In genomic region chr3:190513409-190514162, GRCh38 we compare ENCODE assay signal across 8 cellular contexts. TPM values are rescaled to one million over a fixed set of nuclear protein-coding genes. Genes with fewer than 3 reads are reported as not detected.
DNase-seq lines count a peak whose midpoint lies in the region; ATAC-seq and TF ChIP-seq lines count a peak whose summit lies in the region.

Gene IL1RAP, plus strand, starts transcription at chr3:190514085. Its CDS starts 50,205 bp downstream, at chr3:190564290.

- H3K27me3 ChIP-seq in OCI-LY3 (ENCODE audit: low read depth, low read length), result peaks cover 14% of the 10 kb centered on the region; the same call in 1 of the 2 replicates

- H2AFZ ChIP-seq in OCI-LY3 (ENCODE audit: low read depth, low read length), result peak within 1 kb of the TSS; percentile 86

- H3K4me1 ChIP-seq in OCI-LY3 (ENCODE audit: low read length), result peaks cover 10% of the 10 kb centered on the region
- peaks cover 5% of the 10 kb centered on the region for H3K4me1 ChIP-seq in mucosa of descending colon (ENCODE audit: low read depth)

- H4K20me1 ChIP-seq in OCI-LY3 (ENCODE audit: insufficient read depth, low read length), result no peaks in the 10 kb centered on the region

- H3K4me3 ChIP-seq in OCI-LY3 (ENCODE audit: low read length) (peak within 1 kb of the TSS; percentile 88), mucosa of descending colon (peak within 1 kb of the TSS; percentile 44)

- intact Hi-C loops in mucosa of descending colon (cut with DNase I, micrococcal nuclease), result no loop called here

- peak within 1 kb of the TSS; percentile 61 for H3K9ac ChIP-seq in OCI-LY3 (ENCODE audit: low read length)

- H3K36me3 ChIP-seq in OCI-LY3 (replicated peaks; ENCODE audit: low read depth, low read length) (no peaks in the 10 kb centered on the region), mucosa of descending colon (ENCODE audit: low read depth) (no peaks in the 10 kb centered on the region)

- H3K79me2 ChIP-seq in OCI-LY3 (ENCODE audit: low read length), result no peaks in the 10 kb centered on the region

- H3K9me3 ChIP-seq in OCI-LY3 (ENCODE audit: insufficient read depth, low read length), result no peaks in the 10 kb centered on the region
- no peaks in the 10 kb centered on the region for H3K9me3 ChIP-seq in mucosa of descending colon

- peak within 1 kb of the TSS; percentile 67 for H3K4me2 ChIP-seq in OCI-LY3 (ENCODE audit: low read length)

- peak; percentile 61 for TF ChIP-seq CTCF in GM20000 (IDR thresholded peaks at IDR 0.05; ENCODE audit: extremely low read depth, missing control alignments)
- peak; percentile 53 for TF ChIP-seq CTCF in OCI-LY3 (IDR thresholded peaks at IDR 0.05; ENCODE audit: low read depth, low read length)
- peak; percentile 85 for TF ChIP-seq CTCF in mucosa of descending colon (IDR thresholded peaks at IDR 0.05)

- H3K27ac ChIP-seq in OCI-LY3 (ENCODE audit: low read length), result no peak within 1 kb of the TSS

- ATAC-seq in mucosa of descending colon, result peak; percentile 98

- DNase-seq in COR-L47 (lab: John Stamatoyannopoulos, UW) (peak; percentile 82), GM20000 (ENCODE audit: low spot score) (peak; percentile 93), HS-5 (ENCODE audit: low read depth) (peak; percentile 91), activated T-cell treated with anti-CD3 and anti-CD28 coated beads for 1 hour (ENCODE audit: low read depth) (peak; percentile 76), epidermal melanocyte (ENCODE audit: insufficient read length, low spot score) (peak; percentile 88), mucosa of descending colon (peak; percentile 92 to 95 (median 95))
- peak; percentile 55 to 71 for DNase-seq in stimulated activated CD8-positive, alpha-beta memory T cell treated with anti-CD3 and anti-CD28 coated beads, Interleukin-4, amount 100 ng/mL, for 1 hour (ENCODE audit: low read depth in 2 of 2, low spot score in 1 of 2)

RNA-seq across cellular contexts. Expression of gene IL1RAP, which starts in this region (rescaled TPM):
- total RNA-seq in mucosa of descending colon, result 1 to 10 TPM; 4.8 to 8.3 (median 5.2) TPM
